Comparison of ENCODE assay signal across 2 cellular contexts in the genomic region with DNA sequence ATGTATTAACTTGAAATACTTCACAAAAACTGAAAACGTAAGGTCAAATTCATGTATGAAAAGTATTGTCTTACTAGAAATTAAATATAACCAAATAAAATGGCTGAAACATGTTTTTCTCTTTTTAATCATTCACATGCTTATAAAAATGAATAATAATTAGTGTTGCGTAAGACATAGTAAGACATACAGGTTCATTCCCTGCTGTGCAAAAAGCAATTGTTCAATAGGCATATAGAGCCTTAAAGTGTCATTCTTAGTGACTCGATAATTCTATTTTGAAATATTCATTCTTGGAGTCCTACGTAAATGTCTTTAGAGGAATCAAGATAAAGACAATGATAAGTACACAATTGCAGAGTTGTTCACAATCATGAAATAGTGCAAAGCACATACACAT.
TF ChIP-seq lines count a peak whose summit lies in the region.

No MANE protein-coding gene starts in this region.

TF ChIP-seq in SK-N-SH, 30 proteins besides CTCF, POLR2A, EP300 and RAD21 (continued from another document):
- TF ChIP-seq EZH2phosphoT487 (IDR thresholded peaks at IDR 0.05; ENCODE audit: borderline replicate concordance, low read depth) (no peak), SMC3 (IDR thresholded peaks at IDR 0.05; ENCODE audit: low read depth, low read length) (no peak), SIN3A (IDR thresholded peaks at IDR 0.05; ENCODE audit: borderline replicate concordance, low read depth, low read length) (no peak), GATA2 (CRISPR knock-in tag; IDR thresholded peaks at IDR 0.05) (no peak), MEF2A (IDR thresholded peaks at IDR 0.05; ENCODE audit: borderline replicate concordance, low read depth) (no peak), FOXJ3 (CRISPR knock-in tag; IDR thresholded peaks at IDR 0.05) (no peak), GABPA (IDR thresholded peaks at IDR 0.05; ENCODE audit: low read depth) (no peak), FOSL2 (IDR thresholded peaks at IDR 0.05; ENCODE audit: borderline replicate concordance, low read depth) (no peak), RFX5 (IDR thresholded peaks at IDR 0.05; ENCODE audit: low read length) (no peak), TCF12 (IDR thresholded peaks at IDR 0.05) (peak; percentile 26; the same call in 1 of the 2 replicates), TEAD4 (IDR thresholded peaks at IDR 0.05; ENCODE audit: borderline replicate concordance, insufficient read depth) (no peak), POLR2AphosphoS5 (IDR thresholded peaks at IDR 0.05; ENCODE audit: low read depth, low read length) (no peak; the same call in none of the 2 replicates), CHD2 (IDR thresholded peaks at IDR 0.05; ENCODE audit: low read length, partially characterized antibody) (no peak), MXI1 (IDR thresholded peaks at IDR 0.05; ENCODE audit: low read depth, low read length) (no peak), FOXM1 (IDR thresholded peaks at IDR 0.05; ENCODE audit: low read depth) (0 out of 2 replicates have a peak, but pooled peaks have one; percentile 28), JUND (IDR thresholded peaks at IDR 0.05) (no peak), NRF1 (IDR thresholded peaks at IDR 0.05; ENCODE audit: low read depth, low read length) (no peak), RCOR1 (IDR thresholded peaks at IDR 0.05; ENCODE audit: low read length) (no peak)
- TF ChIP-seq, protein P1, sequence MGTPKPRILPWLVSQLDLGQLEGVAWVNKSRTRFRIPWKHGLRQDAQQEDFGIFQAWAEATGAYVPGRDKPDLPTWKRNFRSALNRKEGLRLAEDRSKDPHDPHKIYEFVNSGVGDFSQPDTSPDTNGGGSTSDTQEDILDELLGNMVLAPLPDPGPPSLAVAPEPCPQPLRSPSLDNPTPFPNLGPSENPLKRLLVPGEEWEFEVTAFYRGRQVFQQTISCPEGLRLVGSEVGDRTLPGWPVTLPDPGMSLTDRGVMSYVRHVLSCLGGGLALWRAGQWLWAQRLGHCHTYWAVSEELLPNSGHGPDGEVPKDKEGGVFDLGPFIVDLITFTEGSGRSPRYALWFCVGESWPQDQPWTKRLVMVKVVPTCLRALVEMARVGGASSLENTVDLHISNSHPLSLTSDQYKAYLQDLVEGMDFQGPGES (IDR thresholded peaks at IDR 0.05; ENCODE audit: low read depth, low read length): 0 out of 2 replicates have a peak, but pooled peaks have one; percentile 25
- TF ChIP-seq, protein P2, sequence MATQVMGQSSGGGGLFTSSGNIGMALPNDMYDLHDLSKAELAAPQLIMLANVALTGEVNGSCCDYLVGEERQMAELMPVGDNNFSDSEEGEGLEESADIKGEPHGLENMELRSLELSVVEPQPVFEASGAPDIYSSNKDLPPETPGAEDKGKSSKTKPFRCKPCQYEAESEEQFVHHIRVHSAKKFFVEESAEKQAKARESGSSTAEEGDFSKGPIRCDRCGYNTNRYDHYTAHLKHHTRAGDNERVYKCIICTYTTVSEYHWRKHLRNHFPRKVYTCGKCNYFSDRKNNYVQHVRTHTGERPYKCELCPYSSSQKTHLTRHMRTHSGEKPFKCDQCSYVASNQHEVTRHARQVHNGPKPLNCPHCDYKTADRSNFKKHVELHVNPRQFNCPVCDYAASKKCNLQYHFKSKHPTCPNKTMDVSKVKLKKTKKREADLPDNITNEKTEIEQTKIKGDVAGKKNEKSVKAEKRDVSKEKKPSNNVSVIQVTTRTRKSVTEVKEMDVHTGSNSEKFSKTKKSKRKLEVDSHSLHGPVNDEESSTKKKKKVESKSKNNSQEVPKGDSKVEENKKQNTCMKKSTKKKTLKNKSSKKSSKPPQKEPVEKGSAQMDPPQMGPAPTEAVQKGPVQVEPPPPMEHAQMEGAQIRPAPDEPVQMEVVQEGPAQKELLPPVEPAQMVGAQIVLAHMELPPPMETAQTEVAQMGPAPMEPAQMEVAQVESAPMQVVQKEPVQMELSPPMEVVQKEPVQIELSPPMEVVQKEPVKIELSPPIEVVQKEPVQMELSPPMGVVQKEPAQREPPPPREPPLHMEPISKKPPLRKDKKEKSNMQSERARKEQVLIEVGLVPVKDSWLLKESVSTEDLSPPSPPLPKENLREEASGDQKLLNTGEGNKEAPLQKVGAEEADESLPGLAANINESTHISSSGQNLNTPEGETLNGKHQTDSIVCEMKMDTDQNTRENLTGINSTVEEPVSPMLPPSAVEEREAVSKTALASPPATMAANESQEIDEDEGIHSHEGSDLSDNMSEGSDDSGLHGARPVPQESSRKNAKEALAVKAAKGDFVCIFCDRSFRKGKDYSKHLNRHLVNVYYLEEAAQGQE (IDR thresholded peaks at IDR 0.05; ENCODE audit: low read depth, low read length): no peak
- TF ChIP-seq, protein P3, sequence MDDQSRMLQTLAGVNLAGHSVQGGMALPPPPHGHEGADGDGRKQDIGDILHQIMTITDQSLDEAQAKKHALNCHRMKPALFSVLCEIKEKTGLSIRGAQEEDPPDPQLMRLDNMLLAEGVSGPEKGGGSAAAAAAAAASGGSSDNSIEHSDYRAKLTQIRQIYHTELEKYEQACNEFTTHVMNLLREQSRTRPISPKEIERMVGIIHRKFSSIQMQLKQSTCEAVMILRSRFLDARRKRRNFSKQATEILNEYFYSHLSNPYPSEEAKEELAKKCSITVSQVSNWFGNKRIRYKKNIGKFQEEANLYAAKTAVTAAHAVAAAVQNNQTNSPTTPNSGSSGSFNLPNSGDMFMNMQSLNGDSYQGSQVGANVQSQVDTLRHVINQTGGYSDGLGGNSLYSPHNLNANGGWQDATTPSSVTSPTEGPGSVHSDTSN (IDR thresholded peaks at IDR 0.05): no peak; the same call in 1 of the 2 replicates
- TF ChIP-seq, protein P4, sequence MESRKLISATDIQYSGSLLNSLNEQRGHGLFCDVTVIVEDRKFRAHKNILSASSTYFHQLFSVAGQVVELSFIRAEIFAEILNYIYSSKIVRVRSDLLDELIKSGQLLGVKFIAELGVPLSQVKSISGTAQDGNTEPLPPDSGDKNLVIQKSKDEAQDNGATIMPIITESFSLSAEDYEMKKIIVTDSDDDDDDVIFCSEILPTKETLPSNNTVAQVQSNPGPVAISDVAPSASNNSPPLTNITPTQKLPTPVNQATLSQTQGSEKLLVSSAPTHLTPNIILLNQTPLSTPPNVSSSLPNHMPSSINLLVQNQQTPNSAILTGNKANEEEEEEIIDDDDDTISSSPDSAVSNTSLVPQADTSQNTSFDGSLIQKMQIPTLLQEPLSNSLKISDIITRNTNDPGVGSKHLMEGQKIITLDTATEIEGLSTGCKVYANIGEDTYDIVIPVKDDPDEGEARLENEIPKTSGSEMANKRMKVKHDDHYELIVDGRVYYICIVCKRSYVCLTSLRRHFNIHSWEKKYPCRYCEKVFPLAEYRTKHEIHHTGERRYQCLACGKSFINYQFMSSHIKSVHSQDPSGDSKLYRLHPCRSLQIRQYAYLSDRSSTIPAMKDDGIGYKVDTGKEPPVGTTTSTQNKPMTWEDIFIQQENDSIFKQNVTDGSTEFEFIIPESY (IDR thresholded peaks at IDR 0.05; ENCODE audit: borderline replicate concordance, low read depth): no peak
- TF ChIP-seq, protein P5, sequence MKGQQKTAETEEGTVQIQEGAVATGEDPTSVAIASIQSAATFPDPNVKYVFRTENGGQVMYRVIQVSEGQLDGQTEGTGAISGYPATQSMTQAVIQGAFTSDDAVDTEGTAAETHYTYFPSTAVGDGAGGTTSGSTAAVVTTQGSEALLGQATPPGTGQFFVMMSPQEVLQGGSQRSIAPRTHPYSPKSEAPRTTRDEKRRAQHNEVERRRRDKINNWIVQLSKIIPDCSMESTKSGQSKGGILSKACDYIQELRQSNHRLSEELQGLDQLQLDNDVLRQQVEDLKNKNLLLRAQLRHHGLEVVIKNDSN (IDR thresholded peaks at IDR 0.05; ENCODE audit: borderline replicate concordance, low read depth): no peak

TF ChIP-seq in SK-N-SH treated with all-trans-retinoic acid at 6 μM for 48 hours, 23 proteins besides CTCF, POLR2A, EP300 and RAD21:
- TF ChIP-seq, protein P6, sequence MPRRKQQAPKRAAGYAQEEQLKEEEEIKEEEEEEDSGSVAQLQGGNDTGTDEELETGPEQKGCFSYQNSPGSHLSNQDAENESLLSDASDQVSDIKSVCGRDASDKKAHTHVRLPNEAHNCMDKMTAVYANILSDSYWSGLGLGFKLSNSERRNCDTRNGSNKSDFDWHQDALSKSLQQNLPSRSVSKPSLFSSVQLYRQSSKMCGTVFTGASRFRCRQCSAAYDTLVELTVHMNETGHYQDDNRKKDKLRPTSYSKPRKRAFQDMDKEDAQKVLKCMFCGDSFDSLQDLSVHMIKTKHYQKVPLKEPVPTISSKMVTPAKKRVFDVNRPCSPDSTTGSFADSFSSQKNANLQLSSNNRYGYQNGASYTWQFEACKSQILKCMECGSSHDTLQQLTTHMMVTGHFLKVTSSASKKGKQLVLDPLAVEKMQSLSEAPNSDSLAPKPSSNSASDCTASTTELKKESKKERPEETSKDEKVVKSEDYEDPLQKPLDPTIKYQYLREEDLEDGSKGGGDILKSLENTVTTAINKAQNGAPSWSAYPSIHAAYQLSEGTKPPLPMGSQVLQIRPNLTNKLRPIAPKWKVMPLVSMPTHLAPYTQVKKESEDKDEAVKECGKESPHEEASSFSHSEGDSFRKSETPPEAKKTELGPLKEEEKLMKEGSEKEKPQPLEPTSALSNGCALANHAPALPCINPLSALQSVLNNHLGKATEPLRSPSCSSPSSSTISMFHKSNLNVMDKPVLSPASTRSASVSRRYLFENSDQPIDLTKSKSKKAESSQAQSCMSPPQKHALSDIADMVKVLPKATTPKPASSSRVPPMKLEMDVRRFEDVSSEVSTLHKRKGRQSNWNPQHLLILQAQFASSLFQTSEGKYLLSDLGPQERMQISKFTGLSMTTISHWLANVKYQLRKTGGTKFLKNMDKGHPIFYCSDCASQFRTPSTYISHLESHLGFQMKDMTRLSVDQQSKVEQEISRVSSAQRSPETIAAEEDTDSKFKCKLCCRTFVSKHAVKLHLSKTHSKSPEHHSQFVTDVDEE (CRISPR knock-in tag; IDR thresholded peaks at IDR 0.05): no peak
- TF ChIP-seq TOX (CRISPR knock-in tag; IDR thresholded peaks at IDR 0.05; ENCODE audit: borderline replicate concordance) (no peak), ZFP3 (CRISPR knock-in tag; IDR thresholded peaks at IDR 0.05) (no peak), ZC3H10 (CRISPR knock-in tag; IDR thresholded peaks at IDR 0.05) (no peak), ARNTL (CRISPR knock-in tag; IDR thresholded peaks at IDR 0.05; ENCODE audit: borderline replicate concordance, low read depth) (no peak), RARB (CRISPR knock-in tag; IDR thresholded peaks at IDR 0.05) (no peak), OSR1 (CRISPR knock-in tag; IDR thresholded peaks at IDR 0.05) (no peak), ZNF8 (CRISPR knock-in tag; IDR thresholded peaks at IDR 0.05) (no peak), ISL1 (CRISPR knock-in tag; IDR thresholded peaks at IDR 0.05) (no peak), ZFP30 (CRISPR knock-in tag; IDR thresholded peaks at IDR 0.05) (no peak), TCF4 (CRISPR knock-in tag; IDR thresholded peaks at IDR 0.05; ENCODE audit: borderline replicate concordance) (no peak)
- TF ChIP-seq, protein P7, sequence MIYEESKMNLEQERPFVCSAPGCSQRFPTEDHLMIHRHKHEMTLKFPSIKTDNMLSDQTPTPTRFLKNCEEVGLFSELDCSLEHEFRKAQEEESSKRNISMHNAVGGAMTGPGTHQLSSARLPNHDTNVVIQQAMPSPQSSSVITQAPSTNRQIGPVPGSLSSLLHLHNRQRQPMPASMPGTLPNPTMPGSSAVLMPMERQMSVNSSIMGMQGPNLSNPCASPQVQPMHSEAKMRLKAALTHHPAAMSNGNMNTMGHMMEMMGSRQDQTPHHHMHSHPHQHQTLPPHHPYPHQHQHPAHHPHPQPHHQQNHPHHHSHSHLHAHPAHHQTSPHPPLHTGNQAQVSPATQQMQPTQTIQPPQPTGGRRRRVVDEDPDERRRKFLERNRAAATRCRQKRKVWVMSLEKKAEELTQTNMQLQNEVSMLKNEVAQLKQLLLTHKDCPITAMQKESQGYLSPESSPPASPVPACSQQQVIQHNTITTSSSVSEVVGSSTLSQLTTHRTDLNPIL (CRISPR knock-in tag; IDR thresholded peaks at IDR 0.05; ENCODE audit: low read depth): no peak
- TF ChIP-seq, protein P8, sequence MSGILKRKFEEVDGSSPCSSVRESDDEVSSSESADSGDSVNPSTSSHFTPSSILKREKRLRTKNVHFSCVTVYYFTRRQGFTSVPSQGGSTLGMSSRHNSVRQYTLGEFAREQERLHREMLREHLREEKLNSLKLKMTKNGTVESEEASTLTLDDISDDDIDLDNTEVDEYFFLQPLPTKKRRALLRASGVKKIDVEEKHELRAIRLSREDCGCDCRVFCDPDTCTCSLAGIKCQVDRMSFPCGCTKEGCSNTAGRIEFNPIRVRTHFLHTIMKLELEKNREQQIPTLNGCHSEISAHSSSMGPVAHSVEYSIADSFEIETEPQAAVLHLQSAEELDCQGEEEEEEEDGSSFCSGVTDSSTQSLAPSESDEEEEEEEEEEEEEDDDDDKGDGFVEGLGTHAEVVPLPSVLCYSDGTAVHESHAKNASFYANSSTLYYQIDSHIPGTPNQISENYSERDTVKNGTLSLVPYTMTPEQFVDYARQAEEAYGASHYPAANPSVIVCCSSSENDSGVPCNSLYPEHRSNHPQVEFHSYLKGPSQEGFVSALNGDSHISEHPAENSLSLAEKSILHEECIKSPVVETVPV (CRISPR knock-in tag; IDR thresholded peaks at IDR 0.05): no peak
TF ChIP-seq in SK-N-SH treated with all-trans-retinoic acid at 6 μM for 48 hours: peak in this region for 0.
